ENCODE assay signal across 15 cellular contexts in the genomic region with DNA sequence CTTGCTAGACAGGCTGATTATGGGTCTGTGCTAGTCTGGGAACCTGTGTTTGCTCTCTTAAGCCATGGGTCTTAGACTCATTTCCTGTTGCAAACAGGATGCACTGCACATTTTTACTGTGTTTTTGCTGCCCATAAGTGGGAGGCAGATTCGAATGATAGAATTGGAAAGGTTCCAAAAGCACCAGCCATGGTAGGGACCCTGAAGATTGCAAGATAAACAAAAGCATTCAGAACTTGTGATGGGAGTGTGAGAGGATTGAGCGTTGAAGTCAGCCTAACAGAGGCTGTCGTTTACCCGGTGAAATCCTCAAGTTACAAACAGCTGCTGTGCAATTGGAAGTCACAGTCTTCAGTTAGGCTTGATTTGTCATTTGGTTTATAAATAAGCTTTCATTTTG.
"Had no signal": no experiment of that assay in that cellular context is flagged by ENCODE, and none has a peak within 500 bp of the region (broad histone marks: within the 10 kb centered on the region; RNA-seq: fewer than 3 reads in every experiment).

No MANE protein-coding gene starts in this region.

- H2AFZ ChIP-seq: hepatocyte had no signal

- DNase-seq: activated CD4-positive, alpha-beta T cell treated with anti-CD3 and anti-CD28 coated beads for 36 hours; activated CD8-positive, alpha-beta T cell treated with anti-CD3 and anti-CD28 coated beads for 36 hours; activated effector memory CD4-positive, alpha-beta T cell treated with anti-CD3 and anti-CD28 coated beads, Interleukin-2, amount 50 U/mL, for 16 hours; activated T-cell treated with anti-CD3 and anti-CD28 coated beads, Interleukin-2, amount 50 U/mL, for 48 hours; caudate nucleus; left lung; mammary epithelial cell; mucosa of descending colon; natural killer cell; nucleus accumbens; stimulated activated naive CD8-positive, alpha-beta T cell treated with anti-CD3 and anti-CD28 coated beads, Interleukin-15, Interleukin-2, amounts not matched to agents 100 U/mL and 50 U/mL, for 24 hours; trophoblast cell had no signal

- H3K27ac Mint-ChIP-seq: activated CD4-positive, alpha-beta T cell treated with anti-CD3 and anti-CD28 coated beads for 36 hours; activated CD8-positive, alpha-beta T cell treated with anti-CD3 and anti-CD28 coated beads for 36 hours; activated naive CD4-positive, alpha-beta T cell treated with anti-CD3 and anti-CD28 coated beads, Interleukin-2, amount 50 U/mL, for 72 hours; natural killer cell had no signal

- H3K9me3 ChIP-seq: left lung, mucosa of descending colon had no signal

- H3K9me3 Mint-ChIP-seq: activated CD8-positive, alpha-beta T cell treated with anti-CD3 and anti-CD28 coated beads for 36 hours; activated naive CD4-positive, alpha-beta T cell treated with anti-CD3 and anti-CD28 coated beads, Interleukin-2, amount 50 U/mL, for 72 hours; natural killer cell had no signal

- H3K4me2 ChIP-seq: hepatocyte had no signal

- H3K27ac ChIP-seq: hepatocyte, left lung had no signal

- H3K4me3 ChIP-seq: hepatocyte, left lung, mucosa of descending colon had no signal

- H3K4me3 Mint-ChIP-seq: activated CD4-positive, alpha-beta T cell treated with anti-CD3 and anti-CD28 coated beads for 36 hours; activated CD8-positive, alpha-beta T cell treated with anti-CD3 and anti-CD28 coated beads for 36 hours; natural killer cell had no signal

- H3K4me1 Mint-ChIP-seq: activated CD4-positive, alpha-beta T cell treated with anti-CD3 and anti-CD28 coated beads for 36 hours; natural killer cell had no signal

- ATAC-seq: activated CD4-positive, alpha-beta T cell treated with anti-CD3 and anti-CD28 coated beads for 36 hours; activated CD8-positive, alpha-beta T cell treated with anti-CD3 and anti-CD28 coated beads for 36 hours; activated naive CD4-positive, alpha-beta T cell treated with anti-CD3 and anti-CD28 coated beads, Interleukin-2, amount 50 U/mL, for 72 hours; esophagus mucosa; left lung; mucosa of descending colon; natural killer cell; stimulated activated naive CD8-positive, alpha-beta T cell treated with anti-CD3 and anti-CD28 coated beads, Interleukin-15, Interleukin-2, amounts not matched to agents 100 U/mL and 50 U/mL, for 24 hours had no signal

- H3K79me2 ChIP-seq: hepatocyte had no signal

- H3K36me3 Mint-ChIP-seq: activated naive CD4-positive, alpha-beta T cell treated with anti-CD3 and anti-CD28 coated beads, Interleukin-2, amount 50 U/mL, for 72 hours; natural killer cell had no signal

- H3K36me3 ChIP-seq: left lung had no signal

- H3K4me1 ChIP-seq: left lung had no signal
